18 cellular contexts compared by ENCODE assay signal in the genomic region with DNA sequence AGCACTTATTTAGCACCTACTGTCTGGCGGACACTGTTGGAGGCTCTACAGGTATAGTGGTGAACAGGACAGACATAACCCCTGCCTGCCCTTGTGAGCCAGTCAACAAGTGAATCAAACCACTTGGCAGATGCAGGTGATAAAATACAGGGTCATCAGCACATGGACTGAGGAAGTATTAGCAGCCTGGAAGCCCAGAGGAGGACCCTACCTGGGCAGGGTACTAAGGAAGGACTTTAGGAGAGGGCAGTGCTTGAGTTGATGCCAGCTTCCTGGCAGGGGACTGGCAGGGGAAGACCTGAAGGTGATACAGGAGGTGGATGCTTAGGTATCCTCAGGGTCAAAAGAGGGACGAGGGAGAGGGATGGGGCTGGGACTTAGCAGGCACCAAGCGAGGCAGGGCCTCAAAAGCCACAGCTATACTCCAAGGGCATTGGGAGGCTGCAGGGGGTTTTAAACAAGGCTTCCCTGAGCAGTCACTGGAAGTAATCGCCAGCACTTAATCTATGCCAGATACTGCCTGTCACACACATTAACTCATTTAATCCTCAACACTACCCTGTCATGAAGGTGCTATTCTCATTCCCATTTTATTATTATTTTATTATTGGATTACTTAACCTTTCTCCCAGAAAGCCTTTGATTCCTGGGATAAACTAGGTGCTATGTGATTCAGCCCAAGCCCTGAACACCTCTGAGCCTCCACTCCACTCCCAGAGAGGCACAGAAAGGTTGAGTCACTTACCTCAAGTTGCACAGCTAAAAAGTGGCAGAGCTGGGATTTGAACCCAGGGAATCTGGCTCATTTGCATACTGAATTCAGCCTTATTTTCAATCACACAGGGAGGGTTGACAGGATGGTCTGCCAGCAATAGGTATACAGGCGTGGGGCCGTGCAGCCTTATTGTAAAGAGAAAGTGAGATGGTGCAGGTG.
A peak's percentile ranks its signal among the peaks of the same experiment; 100 is the strongest.
DNase-seq lines count a peak whose midpoint lies in the region; ATAC-seq and TF ChIP-seq lines count a peak whose summit lies in the region.
"Had no signal": no experiment of that assay in that cellular context is flagged by ENCODE, and none has a peak within 500 bp of the region (broad histone marks: within the 10 kb centered on the region; RNA-seq: fewer than 3 reads in every experiment).

No MANE protein-coding gene starts in this region.

- peaks cover 34% of the 10 kb centered on the region for H3K4me1 Mint-ChIP-seq in brain

- TF ChIP-seq POLR2A in tibial nerve (IDR thresholded peaks at IDR 0.05) = no peak

- ATAC-seq in Right ventricle myocardium inferior (peak; percentile 33), heart right ventricle (no peak), GM19467 (IDR thresholded peaks at IDR 0.05; ENCODE audit: unreplicated experiment) (no peak)

- peak overlapping the region in 2 of 5 experiments; percentile 35 to 43 for H3K4me3 Mint-ChIP-seq in brain
- H3K4me3 Mint-ChIP-seq: CD4-positive, alpha-beta T cell had no signal

- H3K27ac ChIP-seq in heart right ventricle = no peak overlapping the region
- no peak overlapping the region for H3K27ac ChIP-seq in neuronal stem cell (replicated peaks; ENCODE audit: low read length)
- no peak overlapping the region for H3K27ac ChIP-seq in tibial nerve

- H3K9ac ChIP-seq in neuronal stem cell (ENCODE audit: low read depth, low read length, poor library complexity) = peak overlapping the region; percentile 27

- H2BK12ac ChIP-seq in neuronal stem cell (ENCODE audit: low read length) = no peak overlapping the region

- no peaks in the 10 kb centered on the region for H3K79me1 ChIP-seq in neuronal stem cell (ENCODE audit: low read depth, low read length)

- no peak overlapping the region for H4K91ac ChIP-seq in neuronal stem cell (ENCODE audit: low read depth, low read length, poor library complexity)

- no peaks in the 10 kb centered on the region for H3K36me3 ChIP-seq in heart right ventricle
- H3K36me3 ChIP-seq in neuronal stem cell (replicated peaks in 1 of 2; ENCODE audit: control insufficient read depth in 2 of 2, insufficient read depth in 2 of 2, low read length in 2 of 2) = peaks cover 0 to 2% of the 10 kb centered on the region in 2 donors
- peaks cover 0 to 33% (median 0%) of the 10 kb centered on the region in 3 donors for H3K36me3 ChIP-seq in tibial nerve

- H3K27me3 ChIP-seq in heart right ventricle = no peaks in the 10 kb centered on the region
- H3K27me3 ChIP-seq in neuronal stem cell (ENCODE audit: control insufficient read depth in 3 of 3, insufficient read depth in 3 of 3, low read depth in 1 of 3, low read length in 3 of 3) = no peaks in the 10 kb centered on the region
- no peaks in the 10 kb centered on the region for H3K27me3 ChIP-seq in tibial nerve

- TF ChIP-seq EP300 in tibial nerve (IDR thresholded peaks at IDR 0.05) = no peak

- H3K23ac ChIP-seq in neuronal stem cell (ENCODE audit: low read depth, low read length, poor library complexity) = peak overlapping the region; percentile 40

- no peak overlapping the region for H3K14ac ChIP-seq in neuronal stem cell (ENCODE audit: low read length)

- intact Hi-C loops in Right ventricle myocardium inferior (cut with DNase I) = no loop called here
- intact Hi-C loops in heart right ventricle (cut with DNase I) = no loop called here

- no peak overlapping the region for H4K8ac ChIP-seq in neuronal stem cell (ENCODE audit: low read depth, low read length)

- WGBS in heart right ventricle, 2 donors = 70 to 71% methylated on average over 6 of the region's 6 CpGs
- WGBS in neuronal stem cell (ENCODE audit: extremely low coverage in 2 of 2, insufficient read length in 2 of 2, insufficient replicate concordance in 1 of 2), 2 donors = no CpG with 5 or more reads among the region's 6 CpGs
- WGBS in tibial nerve, 2 donors = 76 to 81% methylated on average over 6 of the region's 6 CpGs

- H2AFZ ChIP-seq in neuronal stem cell (ENCODE audit: low read length) = no peak overlapping the region

- no peak overlapping the region for H3K4ac ChIP-seq in neuronal stem cell (ENCODE audit: low read length)

- no peak overlapping the region for H3K18ac ChIP-seq in neuronal stem cell (ENCODE audit: low read length)

- TF ChIP-seq CTCF in heart right ventricle (IDR thresholded peaks at IDR 0.05) = no peak
- no peak for TF ChIP-seq CTCF in brain (conservative IDR thresholded peaks at IDR 0.05)
- TF ChIP-seq CTCF in tibial nerve (IDR thresholded peaks at IDR 0.05) = no peak

- no peak overlapping the region for H3K4me3 ChIP-seq in heart right ventricle
- H3K4me3 ChIP-seq in neuronal stem cell (ENCODE audit: low read length in 2 of 2) = no peak overlapping the region
- H3K4me3 ChIP-seq in tibial nerve = no peak overlapping the region

- H3K27ac Mint-ChIP-seq in brain = peak overlapping the region; percentile 61 to 89 (median 80)
- H3K27ac Mint-ChIP-seq: CD4-positive, alpha-beta T cell had no signal

- peak overlapping the region; percentile 15 for H2BK5ac ChIP-seq in neuronal stem cell (ENCODE audit: low read length)

- no peak overlapping the region for H2BK120ac ChIP-seq in neuronal stem cell (ENCODE audit: low read depth, low read length)

- H2AK5ac ChIP-seq in neuronal stem cell (ENCODE audit: low read depth, low read length) = no peak overlapping the region

- H3K4me1 ChIP-seq in heart right ventricle = peaks cover 0 to 13% (median 0%) of the 10 kb centered on the region in 9 donors
- H3K4me1 ChIP-seq in neuronal stem cell (ENCODE audit: control insufficient read depth in 2 of 2, insufficient read depth in 1 of 2, low read depth in 1 of 2, low read length in 2 of 2) = peaks cover 4 to 5% of the 10 kb centered on the region in 2 donors
- H3K4me1 ChIP-seq in tibial nerve = peaks cover 0 to 3% (median 0%) of the 10 kb centered on the region in 4 donors

- H3K9me3 Mint-ChIP-seq in brain = no peaks in the 10 kb centered on the region
- H3K9me3 Mint-ChIP-seq: CD4-positive, alpha-beta T cell had no signal

- DNase-seq in Right ventricle myocardium inferior (ENCODE audit: missing footprints) = no peak
- DNase-seq in heart right ventricle = no peak
- DNase-seq in NCI-H69 (lab: John Stamatoyannopoulos, UW) = peak; percentile 27
- DNase-seq in neuronal stem cell (ENCODE audit: low spot score) = no peak
- DNase-seq in amniotic stem cell (lab: John Stamatoyannopoulos, UW) = no peak
- no peak for DNase-seq in tibial nerve (ENCODE audit: low spot score in 2 of 2)
- DNase-seq: CD4-positive, alpha-beta T cell; DMS53; EL; GOT3; KBM-7; NCI-H1105; NCI-H2107; NCI-H226; NCI-H526 treated with DMSO at 0.1 percent for 48 hours; Right ventricle myocardium superior had no signal

- H3K27me3 Mint-ChIP-seq in brain = peaks cover 4% of the 10 kb centered on the region
- H3K27me3 Mint-ChIP-seq: CD4-positive, alpha-beta T cell had no signal

- H2BK15ac ChIP-seq in neuronal stem cell (ENCODE audit: low read length) = no peak overlapping the region

- no peak overlapping the region for H3K4me2 ChIP-seq in neuronal stem cell (ENCODE audit: insufficient read depth, low read length, poor library complexity, severe bottlenecking)

- H3K9me3 ChIP-seq in heart right ventricle (no peaks in the 10 kb centered on the region), neuronal stem cell (replicated peaks in 1 of 2; ENCODE audit: control insufficient read depth in 2 of 2, insufficient read depth in 1 of 2, low read depth in 1 of 2, low read length in 2 of 2) (no peaks in the 10 kb centered on the region), tibial nerve (no peaks in the 10 kb centered on the region)

- H3K36me3 Mint-ChIP-seq in brain = no peaks in the 10 kb centered on the region
